ENCODE assay signal across 25 cellular contexts in genomic region chr6:47256361-47256760, GRCh38.
"Had no signal": no experiment of that assay in that cellular context is flagged by ENCODE, and none has a peak within 500 bp of the region (broad histone marks: within the 10 kb centered on the region; RNA-seq: fewer than 3 reads in every experiment).

No MANE protein-coding gene starts in this region.

- H3K27me3 Mint-ChIP-seq: naive B cell, progenitor cell of endocrine pancreas had no signal

- H3K4me1 Mint-ChIP-seq: memory B cell, naive B cell had no signal

- H3K4me1 ChIP-seq: adrenal gland, left ventricle myocardium inferior, right atrium auricular region, upper lobe of right lung had no signal

- H3K4me3 Mint-ChIP-seq: brain, endodermal cell, memory B cell, naive B cell, neural crest cell had no signal

- H3K9me3 Mint-ChIP-seq: brain, endodermal cell, memory B cell, naive B cell, neural crest cell had no signal

- H3K27me3 ChIP-seq: adrenal gland, right atrium auricular region, stomach, upper lobe of right lung had no signal

- H3K4me2 ChIP-seq: smooth muscle cell had no signal

- ATAC-seq: activated CD4-positive, CD25-positive, alpha-beta regulatory T cell treated with anti-CD3 and anti-CD28 coated beads, Interleukin-2, amount 50 U/mL, for 24 hours; heart right ventricle; mucosa of descending colon; upper lobe of right lung had no signal

- H3K4me3 ChIP-seq: adrenal gland, heart right ventricle, left ventricle myocardium inferior, mucosa of descending colon, right atrium auricular region, smooth muscle cell, stomach, upper lobe of right lung had no signal

- H3K36me3 ChIP-seq: adrenal gland had no signal

- H3K36me3 Mint-ChIP-seq: memory B cell, naive B cell had no signal

- H3K27ac ChIP-seq: adrenal gland, heart right ventricle, left ventricle myocardium inferior, right atrium auricular region, stomach, upper lobe of right lung had no signal

- DNase-seq: activated CD4-positive, alpha-beta T cell treated with anti-CD3 and anti-CD28 coated beads, Interleukin-2, amount 50 U/mL, for 1 hour; activated CD8-positive, alpha-beta memory T cell treated with anti-CD3 and anti-CD28 coated beads for 24 hours; activated CD8-positive, alpha-beta memory T cell treated with anti-CD3 and anti-CD28 coated beads, Interleukin-2, amount 50 U/mL, for 48 hours; activated effector memory CD4-positive, alpha-beta T cell treated with Interleukin-2 at 50 U/mL for 16 hours; activated naive CD4-positive, alpha-beta T cell treated with anti-CD3 and anti-CD28 coated beads, Interleukin-2, amount 50 U/mL, for 16 hours; activated T-cell treated with anti-CD3 and anti-CD28 coated beads, Interleukin-2, amount 50 U/mL, for 48 hours; adrenal gland; central memory CD4-positive, alpha-beta T cell; endodermal cell; heart right ventricle; kidney glomerular epithelial cell; left ventricle myocardium inferior; mucosa of descending colon; naive B cell; stimulated activated CD4-positive, alpha-beta T cell treated with anti-CD3 and anti-CD28 coated beads, Interleukin-4, amount 100 ng/mL, for 1 hour; stomach; T1000; upper lobe of right lung had no signal

- H3K27ac Mint-ChIP-seq: brain, memory B cell, naive B cell, progenitor cell of endocrine pancreas had no signal

- H3K9me3 ChIP-seq: adrenal gland, heart right ventricle, left ventricle myocardium inferior, mucosa of descending colon, right atrium auricular region, stomach, upper lobe of right lung had no signal
